1 cellular context compared by ENCODE assay signal in genomic region chr3:39106281-39107055, GRCh38.
TF ChIP-seq lines count a peak whose summit lies in the region.

No MANE protein-coding gene starts in this region.

TF ChIP-seq in K562, 482 proteins besides CTCF, POLR2A, EP300 and RAD21 (continued from another document and continues in another):
- TF ChIP-seq TRIM25 (IDR thresholded peaks at IDR 0.05; ENCODE audit: borderline replicate concordance): no peak
- no peak for TF ChIP-seq GABPB2 (CRISPR knock-in tag; conservative IDR thresholded peaks at IDR 0.05)
- TF ChIP-seq ARID1B (IDR thresholded peaks at IDR 0.05): no peak
- no peak for TF ChIP-seq COPS2 (conservative IDR thresholded peaks at IDR 0.05)
- TF ChIP-seq ILK (tag; IDR thresholded peaks at IDR 0.05; ENCODE audit: borderline replicate concordance, low read depth): no peak
- peak; percentile 73 for TF ChIP-seq ZNF740 (CRISPR knock-in tag; IDR thresholded peaks at IDR 0.05)
- no peak for TF ChIP-seq ZNF740 (tag; IDR thresholded peaks at IDR 0.05)
- TF ChIP-seq HMBOX1 (IDR thresholded peaks at IDR 0.05): no peak
- no peak for TF ChIP-seq NR2C1 (IDR thresholded peaks at IDR 0.05)
- no peak for TF ChIP-seq NR2C1 (tag; IDR thresholded peaks at IDR 0.05)
- no peak for TF ChIP-seq CEBPB (tag; IDR thresholded peaks at IDR 0.05)
- TF ChIP-seq NKRF (IDR thresholded peaks at IDR 0.05; ENCODE audit: borderline replicate concordance): no peak; the same call in 1 of the 2 replicates
- no peak for TF ChIP-seq POLR2G (IDR thresholded peaks at IDR 0.05; ENCODE audit: low read depth, low read length)
- TF ChIP-seq VEZF1 (CRISPR knock-in tag; IDR thresholded peaks at IDR 0.05): peak; percentile 26
- no peak for TF ChIP-seq POLR3G (IDR thresholded peaks at IDR 0.05; ENCODE audit: extremely low read depth, insufficient read length, insufficient replicate concordance)
- TF ChIP-seq MBD1 (CRISPR knock-in tag; IDR thresholded peaks at IDR 0.05): no peak
- TF ChIP-seq ZBTB34 (CRISPR knock-in tag; IDR thresholded peaks at IDR 0.05): no peak
- no peak for TF ChIP-seq KLF13 (tag; IDR thresholded peaks at IDR 0.05; ENCODE audit: borderline replicate concordance, low read depth)
- no peak for TF ChIP-seq E2F3 (CRISPR knock-in tag; IDR thresholded peaks at IDR 0.05)
- TF ChIP-seq ZNF407 (IDR thresholded peaks at IDR 0.05; ENCODE audit: low read depth): no peak
- no peak for TF ChIP-seq FOXO4 (CRISPR knock-in tag; IDR thresholded peaks at IDR 0.05)
- no peak for TF ChIP-seq IFI16 (CRISPR knock-in tag; IDR thresholded peaks at IDR 0.05)
- no peak for TF ChIP-seq GATAD2B (IDR thresholded peaks at IDR 0.05; ENCODE audit: borderline replicate concordance)
- TF ChIP-seq TCF7 (IDR thresholded peaks at IDR 0.05; ENCODE audit: borderline replicate concordance): no peak
- 0 out of 2 replicates have a peak, but pooled peaks have one; percentile 10 for TF ChIP-seq FOXP4 (CRISPR knock-in tag; IDR thresholded peaks at IDR 0.05; ENCODE audit: borderline replicate concordance)
- no peak for TF ChIP-seq ARID3A (IDR thresholded peaks at IDR 0.05; ENCODE audit: borderline replicate concordance, low read depth, low read length)
- no peak for TF ChIP-seq SAFB2 (IDR thresholded peaks at IDR 0.05; ENCODE audit: borderline replicate concordance, low read depth, low read length, severe bottlenecking)
- TF ChIP-seq ZNF780A (CRISPR knock-in tag; IDR thresholded peaks at IDR 0.05): no peak
- no peak for TF ChIP-seq MIER1 (IDR thresholded peaks at IDR 0.05; ENCODE audit: low read depth)
